Comparison of ENCODE assay signal across 9 cellular contexts in genomic region chr2:62309465-62310091, GRCh38.
DNase-seq lines count a peak whose midpoint lies in the region; ATAC-seq and TF ChIP-seq lines count a peak whose summit lies in the region.
"Had no signal": no experiment of that assay in that cellular context is flagged by ENCODE, and none has a peak within 500 bp of the region (broad histone marks: within the 10 kb centered on the region; RNA-seq: fewer than 3 reads in every experiment).

No MANE protein-coding gene starts in this region.

- intact Hi-C loops in left cardiac atrium (cut with DNase I) (loop anchor here in 1 of 2 donors (5.0 kb wide), 1 partner anchor 107 kb away; no protein-coding TSS in a partner anchor), dorsolateral prefrontal cortex (cut with DNase I) (no loop called here)

- peak overlapping the region in 3 of 59 donors; percentile 23 to 51 (median 41) for H3K27ac ChIP-seq in dorsolateral prefrontal cortex

- H3K4me3 Mint-ChIP-seq in type B pancreatic cell: peak overlapping the region; percentile 41

- TF ChIP-seq CTCF in type B pancreatic cell (conservative IDR thresholded peaks at IDR 0.05) (no peak), dorsolateral prefrontal cortex (IDR thresholded peaks at IDR 0.05 in 54 of 56, conservative IDR thresholded peaks at IDR 0.05 in 2 of 56; ENCODE audit: low read depth in 1 of 56, partially characterized antibody in 56 of 56) (no peak)

- no peaks in the 10 kb centered on the region for H3K27me3 Mint-ChIP-seq in type B pancreatic cell

- DNase-seq in SK-N-DZ (ENCODE audit: low spot score) (peak; percentile 78), left cardiac atrium (no peak), type B pancreatic cell (ENCODE audit: extremely low spot score, unreplicated experiment) (no peak), dorsolateral prefrontal cortex (no peak), germinal center (ENCODE audit: low spot score) (no peak)

- H3K27me3 ChIP-seq in dorsolateral prefrontal cortex: peaks cover 0 to 5% (median 0%) of the 10 kb centered on the region in 45 donors

- H3K36me3 Mint-ChIP-seq in type B pancreatic cell: no peaks in the 10 kb centered on the region

- ATAC-seq in GM18520 (IDR thresholded peaks at IDR 0.05; ENCODE audit: unreplicated experiment) (peak; percentile 34), HG02571 (IDR thresholded peaks at IDR 0.05; ENCODE audit: unreplicated experiment) (peak; percentile 44), left cardiac atrium (peak; percentile 12 to 25), esophagus mucosa (no peak)
- ATAC-seq: Panc1 had no signal

- H3K9me3 Mint-ChIP-seq in type B pancreatic cell: no peaks in the 10 kb centered on the region

- peak overlapping the region in 21 of 59 donors; percentile 1 to 44 (median 17) for H3K4me3 ChIP-seq in dorsolateral prefrontal cortex

- no peak overlapping the region for H3K27ac Mint-ChIP-seq in type B pancreatic cell

- peaks cover 48% of the 10 kb centered on the region for H3K4me1 Mint-ChIP-seq in type B pancreatic cell (ENCODE audit: unreplicated experiment)
